ENCODE assay signal across 8 cellular contexts in the genomic region with DNA sequence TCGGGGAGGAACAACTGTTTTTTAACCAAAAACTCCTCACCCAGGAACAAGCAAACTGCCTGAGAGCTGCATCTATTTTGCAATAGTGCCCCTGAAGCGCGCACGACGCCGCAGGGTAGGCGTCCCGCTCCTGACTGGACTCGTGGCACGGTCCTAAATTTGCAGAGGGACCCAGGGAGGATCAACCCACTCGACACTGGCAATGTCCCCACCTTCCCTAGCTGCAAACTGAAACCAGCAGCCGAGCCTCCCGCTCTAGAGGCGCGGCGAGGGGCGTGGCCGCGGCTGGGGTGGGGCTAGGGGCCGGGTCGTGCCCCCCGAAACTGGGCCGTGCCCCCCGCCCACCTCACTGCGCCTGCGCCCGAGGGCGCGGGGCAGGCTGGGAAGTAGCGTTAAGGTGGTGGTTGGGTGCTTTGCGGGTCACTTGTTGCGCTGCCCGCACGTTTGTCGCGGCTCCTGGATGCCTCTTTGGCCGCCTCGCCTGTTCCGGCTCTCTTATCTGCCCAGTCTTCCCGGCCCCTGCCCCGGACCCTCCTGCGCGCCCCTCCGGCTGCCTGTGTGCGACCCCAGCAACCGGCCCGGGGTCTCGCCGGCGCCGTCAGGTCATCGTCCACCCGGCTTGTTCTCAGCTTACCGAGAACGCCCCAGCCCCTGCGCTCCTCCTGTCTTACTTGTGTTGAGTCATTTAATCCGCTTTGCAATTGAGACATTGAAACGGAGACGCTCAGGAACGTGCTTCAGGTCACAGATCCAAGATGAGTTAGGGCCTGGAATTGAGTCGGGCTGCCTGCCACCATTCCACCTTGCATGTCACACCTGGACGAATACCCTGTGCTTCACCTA. TPM values are rescaled to one million over a fixed set of nuclear protein-coding genes. Genes with fewer than 3 reads are reported as not detected.
A peak's percentile ranks its signal among the peaks of the same experiment; 100 is the strongest.
DNase-seq lines count a peak whose midpoint lies in the region; ATAC-seq and TF ChIP-seq lines count a peak whose summit lies in the region.

No MANE protein-coding gene starts in this region.

- H3K27me3 ChIP-seq in PC-9 (ENCODE audit: insufficient read depth, low read depth): peaks cover 22% of the 10 kb centered on the region; the same call in 1 of the 2 replicates
- H3K27me3 ChIP-seq in esophagus muscularis mucosa: no peaks in the 10 kb centered on the region

- peak; percentile 92 for ATAC-seq in GM21528 (IDR thresholded peaks at IDR 0.05; ENCODE audit: low FRiP score, unreplicated experiment)

- DNase-seq in DMS153 treated with DMSO at 0.1 percent for 48 hours (lab: John Stamatoyannopoulos, UW; ENCODE audit: unreplicated experiment) (peak; percentile 41), HuH-7 (ENCODE audit: low spot score) (peak; percentile 90), PC-9 (peak; percentile 52 to 92), esophagus muscularis mucosa (ENCODE audit: extremely low spot score) (peak; percentile 95), myocyte (ENCODE audit: low read depth) (peak; percentile 90)
- peak; percentile 94 to 96 for DNase-seq in activated T-cell treated with anti-CD3 and anti-CD28 coated beads, Interleukin-2, amount 50 U/mL, for 48 hours
- DNase-seq in stimulated activated CD8-positive, alpha-beta memory T cell treated with anti-CD3 and anti-CD28 coated beads, Interleukin-7, amount 100 ng/mL, for 4 hours (ENCODE audit: low read depth in 2 of 2): peak; percentile 76 to 87

- TF ChIP-seq EP300 in esophagus muscularis mucosa (IDR thresholded peaks at IDR 0.05): no peak

- H3K36me3 ChIP-seq in PC-9 (ENCODE audit: low read depth): no peaks in the 10 kb centered on the region
- H3K36me3 ChIP-seq in esophagus muscularis mucosa: no peaks in the 10 kb centered on the region

- peak overlapping the region; percentile 100 for H2AFZ ChIP-seq in PC-9

- TF ChIP-seq CTCF in PC-9 (conservative IDR thresholded peaks at IDR 0.05): no peak
- TF ChIP-seq CTCF in esophagus muscularis mucosa (IDR thresholded peaks at IDR 0.05): no peak

- no peaks in the 10 kb centered on the region for H3F3A ChIP-seq in PC-9 (ENCODE audit: insufficient read depth, low read depth)

- H3K4me3 ChIP-seq in PC-9 (peak overlapping the region; percentile 100), esophagus muscularis mucosa (peak overlapping the region; percentile 65 to 95 (median 71))

- BruUV-seq in PC-9 (replicated peaks; lab: Mats Ljungman, UMichigan): TSS peak; percentile 93

- H3K4me1 ChIP-seq in PC-9 (replicated peaks; ENCODE audit: insufficient read depth) (peaks cover 6% of the 10 kb centered on the region; the same call in 1 of the 2 replicates), esophagus muscularis mucosa (peaks cover 9 to 12% (median 12%) of the 10 kb centered on the region in 4 donors)

- no peaks in the 10 kb centered on the region for H3K9me2 ChIP-seq in PC-9 (ENCODE audit: insufficient read depth)

- no peaks in the 10 kb centered on the region for H3K79me2 ChIP-seq in PC-9 (ENCODE audit: low read depth)

- peak overlapping the region; percentile 81 for H3K27ac ChIP-seq in PC-9
- peak overlapping the region; percentile 84 to 95 (median 88) for H3K27ac ChIP-seq in esophagus muscularis mucosa (replicated peaks in 1 of 4)

- H4K20me1 ChIP-seq in PC-9 (ENCODE audit: insufficient read depth): no peaks in the 10 kb centered on the region

- peak; percentile 32 for TF ChIP-seq POLR2A in esophagus muscularis mucosa (IDR thresholded peaks at IDR 0.05; ENCODE audit: low read depth)

- WGBS in esophagus muscularis mucosa: under 1% methylated on average over 14 of the region's 62 CpGs

- H3K9me3 ChIP-seq in PC-9 (ENCODE audit: insufficient read depth, low read depth) (no peaks in the 10 kb centered on the region), esophagus muscularis mucosa (no peaks in the 10 kb centered on the region)

- CTCF ChIA-PET in PC-9 (lab: Charles Lee): interaction anchor here (0.8 kb wide), 1 partner anchor 357 kb away, joined by 3 read pairs; no protein-coding TSS in a partner anchor

- H3K4me2 ChIP-seq in PC-9: peak overlapping the region; percentile 93

- POLR2A ChIA-PET in PC-9 (lab: Charles Lee; ENCODE audit: unreplicated experiment): interaction anchor here (0.6 to 0.7 kb wide), 2 partner anchors 739 to 1581 kb away, joined by 5 to 6 read pairs; no protein-coding TSS in a partner anchor

- intact Hi-C loops in PC-9 (cut with micrococcal nuclease; ENCODE audit: unreplicated experiment): loop anchor here (1.0 to 5.0 kb wide), 2 partner anchors 37 to 337 kb away; partner anchors contain the start of gene KCTD15
- intact Hi-C loops in esophagus muscularis mucosa (cut with DNase I): no loop called here

RNA-seq across cellular contexts. Expression of gene LSM14A, which starts 37.9 kb away (rescaled TPM):
- total RNA-seq in PC-9 (2021): 114 and 169 TPM in 2 replicates
- total RNA-seq in esophagus muscularis mucosa: 100 to 1,000 TPM in 3 of 4 donors, 10 to 100 TPM in 1; 94.4 to 172 (median 130) TPM
- 63.7 and 73.7 TPM in 2 replicates for total RNA-seq in myocyte
- polyA plus RNA-seq in myocyte (2012): 46.4 TPM

Comparison
In these comparisons a context has a peak if more than half of its experiments do, and no peak if none do; other contexts are left out.
1. Peak in every context shown above with its lines: DNase-seq, ATAC-seq, H3K4me3 ChIP-seq and H3K27ac ChIP-seq.
2. DNase-seq: peak in every context shown above with its lines; median percentile 95 in activated T-cell treated with anti-CD3 and anti-CD28 coated beads, Interleukin-2, amount 50 U/mL, for 48 hours; 95 in esophagus muscularis mucosa; 90 in HuH-7; 90 in myocyte; 82 in stimulated activated CD8-positive, alpha-beta memory T cell treated with anti-CD3 and anti-CD28 coated beads, Interleukin-7, amount 100 ng/mL, for 4 hours; 72 in PC-9; 41 in DMS153 treated with DMSO at 0.1 percent for 48 hours.